21 cellular contexts compared by ENCODE assay signal in the genomic region with DNA sequence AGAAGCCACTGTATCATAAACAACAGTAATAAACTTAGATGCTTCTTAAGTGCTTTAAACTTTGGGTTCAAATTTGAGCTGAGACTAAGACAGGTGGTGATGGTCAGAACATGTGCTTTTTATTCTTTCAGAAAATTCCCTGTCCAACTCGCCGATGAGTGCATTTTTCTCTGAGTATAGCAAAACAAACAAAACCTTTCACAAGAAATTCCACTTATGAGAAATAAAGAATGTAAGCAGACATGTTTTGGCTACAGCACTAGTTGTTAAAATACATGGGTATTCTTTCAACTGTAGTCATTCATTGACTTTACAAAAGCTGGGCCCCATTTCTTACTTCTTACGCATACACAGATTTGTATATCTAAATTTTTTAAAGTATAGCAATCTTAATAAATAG.
DNase-seq lines count a peak whose midpoint lies in the region; ATAC-seq, FAIRE-seq and TF ChIP-seq lines count a peak whose summit lies in the region.
"Had no signal": no experiment of that assay in that cellular context is flagged by ENCODE, and none has a peak within 500 bp of the region (broad histone marks: within the 10 kb centered on the region; RNA-seq: fewer than 3 reads in every experiment).

No MANE protein-coding gene starts in this region.

- no peak for TF ChIP-seq POLR2A in heart left ventricle (IDR thresholded peaks at IDR 0.05)

- H3K36me3 Mint-ChIP-seq in progenitor cell of endocrine pancreas (ENCODE audit: insufficient read depth) = no peaks in the 10 kb centered on the region

- 69 to 80% (median 71%) methylated on average over 3 of the region's 3 CpGs for WGBS in heart left ventricle, 4 donors

- no peak for FAIRE-seq in frontal cortex (lab: Jason Lieb, UNC)

- H3K36me3 ChIP-seq in adipocyte (ENCODE audit: control insufficient read depth, insufficient read depth, low read length, severe bottlenecking) (no peaks in the 10 kb centered on the region), heart left ventricle (no peaks in the 10 kb centered on the region)
- H3K36me3 ChIP-seq: gastroesophageal sphincter, spleen had no signal

- no peaks in the 10 kb centered on the region for H3K27me3 ChIP-seq in adipocyte (replicated peaks; ENCODE audit: control insufficient read depth, insufficient read depth, low read length)
- H3K27me3 ChIP-seq in heart left ventricle = no peaks in the 10 kb centered on the region
- H3K27me3 ChIP-seq: gastroesophageal sphincter, spleen had no signal

- TF ChIP-seq CTCF in progenitor cell of endocrine pancreas (IDR thresholded peaks at IDR 0.05; ENCODE audit: unreplicated experiment) (no peak), heart left ventricle (IDR thresholded peaks at IDR 0.05) (no peak)

- H3K4me1 ChIP-seq in adipocyte (ENCODE audit: control insufficient read depth, insufficient read depth, low read length) (no peaks in the 10 kb centered on the region), heart left ventricle (no peaks in the 10 kb centered on the region)
- H3K4me1 ChIP-seq: gastroesophageal sphincter, spleen had no signal

- H3K4me1 Mint-ChIP-seq in progenitor cell of endocrine pancreas (ENCODE audit: low read depth) = peaks cover 31% of the 10 kb centered on the region

- ATAC-seq in GM21717 (IDR thresholded peaks at IDR 0.05; ENCODE audit: unreplicated experiment) = no peak
- no peak for ATAC-seq in heart left ventricle
- ATAC-seq: gastroesophageal sphincter, Right ventricle myocardium inferior had no signal

- H3K9me3 ChIP-seq in adipocyte (ENCODE audit: control insufficient read depth, low read length) (no peaks in the 10 kb centered on the region), heart left ventricle (no peaks in the 10 kb centered on the region)
- H3K9me3 ChIP-seq: Caco-2, gastroesophageal sphincter had no signal

- peaks cover 4% of the 10 kb centered on the region for H3K9me3 Mint-ChIP-seq in progenitor cell of endocrine pancreas (ENCODE audit: low read depth)

- H3K27ac ChIP-seq in heart left ventricle = no peak overlapping the region
- H3K27ac ChIP-seq: coronary artery, gastroesophageal sphincter, spleen, VCaP had no signal

- DNase-seq in AG20443 (ENCODE audit: low spot score) (peak; percentile 25), adipocyte (ENCODE audit: low read depth) (peak; percentile 73), fibroblast of peridontal ligament (ENCODE audit: extremely low read depth) (peak; percentile 84), progenitor cell of endocrine pancreas (ENCODE audit: low spot score, unreplicated experiment) (no peak), SIG-M5 (lab: John Stamatoyannopoulos, UW) (no peak), frontal cortex (ENCODE audit: low spot score in 2 of 2) (no peak), heart left ventricle (no peak)
- DNase-seq: activated naive CD4-positive, alpha-beta T cell; anterior cingulate cortex; Caco-2; Karpas-422; NCI-H1048; NCI-H2029 treated with DMSO at 0.1 percent for 48 hours; NCI-H524 treated with DMSO at 0.1 percent for 48 hours; spleen had no signal

- intact Hi-C loops in heart left ventricle (cut with DNase I) = no loop called here

- H3K27ac Mint-ChIP-seq in progenitor cell of endocrine pancreas = peak overlapping the region; percentile 11

- H3K4me3 Mint-ChIP-seq in progenitor cell of endocrine pancreas (ENCODE audit: low read depth) = no peak overlapping the region
- H3K4me3 Mint-ChIP-seq: neural crest cell had no signal

- H3K4me3 ChIP-seq in adipocyte (ENCODE audit: low read length) (no peak overlapping the region), heart left ventricle (no peak overlapping the region)
- H3K4me3 ChIP-seq: coronary artery, gastroesophageal sphincter, spleen had no signal

- H3K9ac ChIP-seq in adipocyte (ENCODE audit: low read length) = no peak overlapping the region

- H3K27me3 Mint-ChIP-seq in progenitor cell of endocrine pancreas = no peaks in the 10 kb centered on the region

Comparison
In these comparisons a context has a peak if more than half of its experiments do, and no peak if none do; other contexts are left out.
1. DNase-seq: peak in AG20443 (single experiment), adipocyte (single experiment) and fibroblast of peridontal ligament (single experiment); none in progenitor cell of endocrine pancreas (single experiment), SIG-M5 (single experiment), frontal cortex (0 of 2) and heart left ventricle (0 of 5).